33 cellular contexts compared by ENCODE assay signal in genomic region chr3:82078246-82078645, GRCh38.
"Had no signal": no experiment of that assay in that cellular context is flagged by ENCODE, and none has a peak within 500 bp of the region (broad histone marks: within the 10 kb centered on the region; RNA-seq: fewer than 3 reads in every experiment).

No MANE protein-coding gene starts in this region.

- H3K4me3 ChIP-seq: cardiac muscle cell, colonic mucosa had no signal

- DNase-seq: activated CD4-positive, alpha-beta memory T cell treated with anti-CD3 and anti-CD28 coated beads, Interleukin-2, amount 10 ng/mL, durations not matched to agents 7 days and 5 days; activated CD4-positive, alpha-beta T cell treated with anti-CD3 and anti-CD28 coated beads for 1 hour; activated CD4-positive, alpha-beta T cell treated with anti-CD3 and anti-CD28 coated beads for 48 hours; activated CD4-positive, CD25-positive, alpha-beta regulatory T cell; activated CD8-positive, alpha-beta memory T cell treated with anti-CD3 and anti-CD28 coated beads for 24 hours; activated CD8-positive, alpha-beta memory T cell treated with anti-CD3 and anti-CD28 coated beads, Interleukin-2, amount 10 ng/mL, durations not matched to agents 7 days and 5 days; activated CD8-positive, alpha-beta memory T cell treated with anti-CD3 and anti-CD28 coated beads, Interleukin-2, amount 50 U/mL, for 48 hours; activated effector memory CD4-positive, alpha-beta T cell treated with Interleukin-2 at 50 U/mL for 16 hours; activated naive CD4-positive, alpha-beta T cell; activated naive CD4-positive, alpha-beta T cell treated with anti-CD3 and anti-CD28 coated beads, Interleukin-2, amount 50 U/mL, for 16 hours; activated naive CD8-positive, alpha-beta T cell treated with anti-CD3 and anti-CD28 coated beads for 36 hours; activated T-cell treated with anti-CD3 and anti-CD28 coated beads, Interleukin-2, amount 50 U/mL, for 48 hours; amniotic stem cell; aorta; colonic mucosa; MM.1S; MV-4-11; NCI-H1092; NCI-H1436 treated with DMSO at 0.1 percent for 48 hours; NCI-H1694 treated with DMSO at 0.1 percent for 48 hours; NCI-H2029; NCI-H2171; NCI-H510A; NCI-H526; NCI-H748 treated with DMSO at 0.1 percent for 48 hours; OCI-M1; Right ventricle myocardium superior; SW 1271; T-helper 1 cell; T-helper 2 cell; T-helper 9 cell; WERI-Rb-1 had no signal

- H3K4me1 ChIP-seq: colonic mucosa had no signal

- H3K27ac ChIP-seq: cardiac muscle cell, colonic mucosa, WERI-Rb-1 had no signal

- H3K27me3 ChIP-seq: cardiac muscle cell, colonic mucosa had no signal

- H3K36me3 ChIP-seq: cardiac muscle cell, colonic mucosa, WERI-Rb-1 had no signal

- ATAC-seq: activated CD8-positive, alpha-beta memory T cell treated with anti-CD3 and anti-CD28 coated beads, Interleukin-2, amount 10 ng/mL, durations not matched to agents 7 days and 5 days had no signal

- H3K9me3 ChIP-seq: colonic mucosa had no signal
